8 cellular contexts compared by ENCODE assay signal in the genomic region with DNA sequence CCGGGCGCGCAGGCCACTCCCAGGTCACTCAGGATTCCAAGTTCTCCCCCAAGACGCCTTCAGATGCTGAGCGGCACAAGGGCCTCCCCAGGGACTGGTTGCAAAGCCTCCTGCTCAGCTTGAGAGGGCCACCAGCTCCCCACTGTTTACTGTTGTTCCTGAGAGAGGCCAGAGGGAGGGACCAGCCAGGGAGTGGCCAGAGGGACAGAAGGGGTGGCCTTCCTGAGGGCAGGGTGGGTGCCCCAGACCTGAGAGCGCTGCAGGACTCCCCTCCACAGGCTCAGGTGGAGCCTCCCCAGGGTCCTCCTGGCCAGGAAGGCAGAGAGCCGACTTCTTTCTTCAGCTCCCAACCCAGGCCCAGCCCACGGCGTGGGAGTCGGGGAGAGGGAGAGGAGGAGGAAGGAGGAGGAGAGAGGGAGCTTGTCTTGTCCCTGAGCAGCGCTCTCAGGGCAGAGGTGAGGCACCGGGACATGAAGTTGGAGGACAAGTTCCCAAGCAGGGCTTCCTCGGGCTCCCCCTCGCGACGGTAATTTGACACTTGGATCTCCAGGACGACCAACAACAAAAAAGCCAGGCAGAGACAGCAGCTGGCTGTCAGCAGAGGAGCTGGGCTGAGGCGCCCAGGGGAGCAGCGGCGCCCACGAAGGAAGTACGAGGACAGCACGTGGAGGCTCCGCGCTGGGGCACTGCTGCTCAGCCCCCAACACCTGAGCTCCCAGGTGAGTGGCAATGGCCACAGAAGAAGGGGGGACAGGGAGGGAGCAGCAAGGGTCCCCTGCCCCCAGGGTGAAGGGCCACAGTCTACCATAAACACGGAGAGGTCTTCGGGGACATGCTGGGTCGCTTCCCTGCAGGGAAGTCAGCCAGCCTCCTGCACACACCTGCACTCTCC. TPM values are rescaled to one million over a fixed set of nuclear protein-coding genes. Genes with fewer than 3 reads are reported as not detected.
DNase-seq lines count a peak whose midpoint lies in the region; ATAC-seq, FAIRE-seq and TF ChIP-seq lines count a peak whose summit lies in the region.

No MANE protein-coding gene starts in this region.

- in situ Hi-C loops in astrocyte of the cerebellum (cut with HindIII; ENCODE audit: low sequenced_read_pairs): no loop called here

- TF ChIP-seq CTCF in astrocyte of the cerebellum (IDR thresholded peaks at IDR 0.05; ENCODE audit: low read depth, low read length, missing control alignments): peak; percentile 83

- H3K4me3 ChIP-seq in astrocyte of the cerebellum (ENCODE audit: low read depth, low read length): no peak overlapping the region

- ATAC-seq in left ventricle myocardium superior (peak; percentile 65), GM19395 (IDR thresholded peaks at IDR 0.05; ENCODE audit: unreplicated experiment) (no peak)

- peak; percentile 77 for FAIRE-seq in G401.6 (lab: Jason Lieb, UNC)

- DNase-seq in NCI-H1092 treated with DMSO at 0.1 percent for 48 hours (lab: John Stamatoyannopoulos, UW) (peak; percentile 81), SKM-1 treated with dmso at 0.1 percent for 144 hours (lab: John Stamatoyannopoulos, UW; ENCODE audit: unreplicated experiment) (peak; percentile 70), astrocyte of the cerebellum (ENCODE audit: low read depth) (peak; percentile 77), left ventricle myocardium superior (peak; percentile 93), pulmonary artery endothelial cell (ENCODE audit: low read depth, low spot score) (peak; percentile 57), NOMO-1 treated with dmso at 0.1 percent for 144 hours (lab: John Stamatoyannopoulos, UW; ENCODE audit: unreplicated experiment) (no peak)

- intact Hi-C loops in left ventricle myocardium superior (cut with micrococcal nuclease): loop anchor here (5.0 kb wide), 1 partner anchor 114 kb away; no protein-coding TSS in a partner anchor

RNA-seq across cellular contexts. Expression of gene SMIM5, which starts 0.5 kb away (rescaled TPM):
- total RNA-seq in left ventricle myocardium superior (15.8 TPM), pulmonary artery endothelial cell (0.07 TPM in 1 of 2 replicates, not detected in the other)

RNA-seq across cellular contexts. Expression of gene RECQL5, which starts 33.2 kb away (rescaled TPM):
- 14.3 TPM for total RNA-seq in left ventricle myocardium superior
- 12.0 and 20.2 TPM in 2 replicates for total RNA-seq in pulmonary artery endothelial cell

RNA-seq across cellular contexts. Expression of gene SAP30BP, which starts 33.4 kb away (rescaled TPM):
- total RNA-seq in left ventricle myocardium superior: 47.8 TPM
- 66.7 and 95.2 TPM in 2 replicates for total RNA-seq in pulmonary artery endothelial cell

RNA-seq across cellular contexts. Expression of gene MYO15B, which starts 46.1 kb away (rescaled TPM):
- 48.2 TPM for total RNA-seq in left ventricle myocardium superior
- total RNA-seq in pulmonary artery endothelial cell: 1.6 and 10.5 TPM in 2 replicates

Comparison
In these comparisons a context has a peak if more than half of its experiments do, and no peak if none do; other contexts are left out.
1. RNA of gene SMIM5, which starts 0.5 kb away (total RNA-seq): 15.8 TPM in left ventricle myocardium superior (single experiment); 0.07 TPM in pulmonary artery endothelial cell; every median in the first group is over 10 times any median in the second.